Comparison of ENCODE assay signal across 9 cellular contexts in the genomic region with DNA sequence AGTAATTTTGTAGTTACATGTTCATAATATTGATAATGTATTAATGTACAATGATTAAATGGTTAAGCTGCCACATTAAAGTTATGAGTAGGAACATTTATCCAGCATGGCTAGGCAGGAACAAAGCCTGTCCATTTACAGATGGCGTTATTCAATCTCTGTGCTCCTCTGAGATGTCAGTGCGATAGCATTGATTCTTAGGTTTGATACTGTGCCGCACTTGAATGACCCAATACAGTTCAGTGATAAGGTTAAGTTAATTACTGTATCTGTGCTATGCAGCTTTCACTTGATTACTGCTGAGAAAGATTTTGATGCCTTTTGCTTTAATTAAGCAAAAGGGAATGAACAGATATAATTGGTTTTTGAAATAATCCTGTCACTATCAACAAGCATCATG.
"Had no signal": no experiment of that assay in that cellular context is flagged by ENCODE, and none has a peak within 500 bp of the region (broad histone marks: within the 10 kb centered on the region; RNA-seq: fewer than 3 reads in every experiment).

No MANE protein-coding gene starts in this region.

- H3K4me3 Mint-ChIP-seq: HFFc6, IgD-negative memory B cell had no signal

- H3K27me3 Mint-ChIP-seq: IgD-negative memory B cell had no signal

- H3K36me3 ChIP-seq: HAP-1 had no signal

- H3K4me3 ChIP-seq: GM23248, HAP-1 had no signal

- H3K27ac Mint-ChIP-seq: HFFc6, IgD-negative memory B cell had no signal

- H3K9me3 Mint-ChIP-seq: HFFc6, IgD-negative memory B cell had no signal

- H3K9me3 ChIP-seq: HAP-1 had no signal

- ATAC-seq: HCT116, HepG2 had no signal

- H3K27ac ChIP-seq: GM23248, HL-60 had no signal

- H2AFZ ChIP-seq: GM23248 had no signal

- DNase-seq: GM23248, GOT3, H7, HFFc6 had no signal

- H3K9ac ChIP-seq: GM23248 had no signal
